Comparison of ENCODE assay signal across 20 cellular contexts in the genomic region with DNA sequence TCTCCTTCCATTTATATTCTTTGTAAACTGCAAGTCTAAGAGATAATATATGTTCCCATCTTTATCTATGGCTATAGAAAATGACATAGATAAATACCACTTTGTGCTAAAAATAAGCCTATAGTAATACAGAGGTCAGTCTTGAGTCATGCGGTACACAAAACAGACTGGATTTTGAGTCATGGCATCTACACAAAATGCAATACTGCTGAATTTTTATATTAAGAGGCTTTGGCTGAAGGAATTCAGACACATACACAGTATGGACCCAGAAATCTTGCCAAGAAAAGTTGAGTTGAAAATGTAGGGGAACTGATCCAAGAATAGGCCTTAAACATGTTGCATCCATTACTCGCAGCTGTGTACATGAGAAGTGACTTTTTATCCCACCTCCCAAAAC.
"Had no signal": no experiment of that assay in that cellular context is flagged by ENCODE, and none has a peak within 500 bp of the region (broad histone marks: within the 10 kb centered on the region; RNA-seq: fewer than 3 reads in every experiment).

No MANE protein-coding gene starts in this region.

- H3K4me1 Mint-ChIP-seq: activated naive CD8-positive, alpha-beta T cell treated with anti-CD3 and anti-CD28 coated beads for 36 hours; neural crest cell had no signal

- H3K27ac Mint-ChIP-seq: activated naive CD8-positive, alpha-beta T cell treated with anti-CD3 and anti-CD28 coated beads for 36 hours; activated T-cell treated with anti-CD3 and anti-CD28 coated beads, Interleukin-2, amount 50 U/mL, for 24 hours; effector memory CD8-positive, alpha-beta T cell; stimulated activated naive CD8-positive, alpha-beta T cell treated with anti-CD3 and anti-CD28 coated beads, Interleukin-15, Interleukin-2, amounts not matched to agents 100 ng/mL and 50 ng/mL, for 24 hours had no signal

- H3K27me3 ChIP-seq: gastrocnemius medialis, testis had no signal

- DNase-seq: activated CD4-positive, alpha-beta T cell treated with anti-CD3 and anti-CD28 coated beads, Interleukin-2, amount 50 U/mL, for 4 hours; activated CD4-positive, CD25-positive, alpha-beta regulatory T cell treated with anti-CD3 and anti-CD28 coated beads, Interleukin-2, amount 50 U/mL, for 72 hours; activated gamma-delta T cell; activated naive CD8-positive, alpha-beta T cell treated with anti-CD3 and anti-CD28 coated beads for 36 hours; activated T-cell treated with anti-CD3 and anti-CD28 coated beads, Interleukin-2, amount 50 U/mL, for 24 hours; aorta; caudate nucleus; cortex of kidney; effector memory CD8-positive, alpha-beta T cell; gastrocnemius medialis; heart right ventricle; kidney; left ventricle myocardium superior; mesendoderm; stimulated activated CD4-positive, alpha-beta T cell treated with anti-CD3 and anti-CD28 coated beads, Interleukin-4, amount 100 ng/mL, for 1 hour; stimulated activated CD8-positive, alpha-beta memory T cell treated with anti-CD3 and anti-CD28 coated beads, Interleukin-4, amount 100 ng/mL, for 48 hours; T-helper 9 cell; testis had no signal

- H3K36me3 Mint-ChIP-seq: activated naive CD8-positive, alpha-beta T cell treated with anti-CD3 and anti-CD28 coated beads for 36 hours had no signal

- H3K9me3 Mint-ChIP-seq: activated naive CD8-positive, alpha-beta T cell treated with anti-CD3 and anti-CD28 coated beads for 36 hours; activated T-cell treated with anti-CD3 and anti-CD28 coated beads, Interleukin-2, amount 50 U/mL, for 24 hours; effector memory CD8-positive, alpha-beta T cell; neural crest cell; stimulated activated naive CD8-positive, alpha-beta T cell treated with anti-CD3 and anti-CD28 coated beads, Interleukin-15, Interleukin-2, amounts not matched to agents 100 ng/mL and 50 ng/mL, for 24 hours had no signal

- H3K4me3 ChIP-seq: gastrocnemius medialis, heart right ventricle, testis had no signal

- ATAC-seq: effector memory CD8-positive, alpha-beta T cell; gastrocnemius medialis; heart right ventricle; left ventricle myocardium superior had no signal

- H3K27ac ChIP-seq: gastrocnemius medialis, heart right ventricle, testis had no signal

- H3K4me3 Mint-ChIP-seq: activated naive CD8-positive, alpha-beta T cell treated with anti-CD3 and anti-CD28 coated beads for 36 hours; activated T-cell treated with anti-CD3 and anti-CD28 coated beads, Interleukin-2, amount 50 U/mL, for 24 hours; effector memory CD8-positive, alpha-beta T cell; neural crest cell; stimulated activated naive CD8-positive, alpha-beta T cell treated with anti-CD3 and anti-CD28 coated beads, Interleukin-15, Interleukin-2, amounts not matched to agents 100 ng/mL and 50 ng/mL, for 24 hours had no signal

- H3K9me3 ChIP-seq: gastrocnemius medialis, heart right ventricle, testis had no signal

- H3K36me3 ChIP-seq: gastrocnemius medialis, heart right ventricle had no signal

- H3K4me1 ChIP-seq: gastrocnemius medialis, heart right ventricle, testis had no signal
